ENCODE assay signal across 27 cellular contexts in genomic region chr2:163246111-163246510, GRCh38.
"Had no signal": no experiment of that assay in that cellular context is flagged by ENCODE, and none has a peak within 500 bp of the region (broad histone marks: within the 10 kb centered on the region; RNA-seq: fewer than 3 reads in every experiment).

No MANE protein-coding gene starts in this region.

- H3K4me3 Mint-ChIP-seq: naive thymus-derived CD4-positive, alpha-beta T cell; natural killer cell; nephron; stimulated activated memory B cell treated with anti-CD40 and anti-IgM and Interleukin-4, amounts not matched to agents 10 μg/mL and 1 μg/mL and 100 μg/mL, for 72 hours; stimulated activated naive CD8-positive, alpha-beta T cell treated with anti-CD3 and anti-CD28 coated beads, Interleukin-15, amount 100 ng/mL, for 72 hours; type B pancreatic cell had no signal

- H3K27me3 Mint-ChIP-seq: naive thymus-derived CD4-positive, alpha-beta T cell; stimulated activated memory B cell treated with anti-CD40 and anti-IgM and Interleukin-4, amounts not matched to agents 10 μg/mL and 1 μg/mL and 100 μg/mL, for 72 hours; stimulated activated naive CD8-positive, alpha-beta T cell treated with anti-CD3 and anti-CD28 coated beads, Interleukin-15, amount 100 ng/mL, for 72 hours had no signal

- DNase-seq: naive thymus-derived CD4-positive, alpha-beta T cell; natural killer cell; occipital lobe; ovary; right lobe of liver; sigmoid colon; small intestine; stimulated activated CD4-positive, alpha-beta T cell treated with anti-CD3 and anti-CD28 coated beads, Interleukin-15, amount 100 ng/mL, for 24 hours; stimulated activated CD4-positive, alpha-beta T cell treated with anti-CD3 and anti-CD28 coated beads, Interleukin-2, amount 100 ng/mL, for 24 hours; stimulated activated CD4-positive, alpha-beta T cell treated with anti-CD3 and anti-CD28 coated beads, Interleukin-2, amount 100 ng/mL, for 48 hours; stimulated activated CD4-positive, alpha-beta T cell treated with anti-CD3 and anti-CD28 coated beads, Interleukin-4, amount 100 ng/mL, for 24 hours; stimulated activated naive CD4-positive, alpha-beta T cell; stimulated activated naive CD8-positive, alpha-beta T cell treated with anti-CD3 and anti-CD28 coated beads, Interleukin-15, amount 100 ng/mL, for 72 hours; stimulated activated naive CD8-positive, alpha-beta T cell treated with anti-CD3 and anti-CD28 coated beads, Interleukin-15, Interleukin-2, amounts not matched to agents 100 U/mL and 50 U/mL, for 24 hours; substantia nigra; testis; tibial artery; transverse colon; upper lobe of right lung; uterus had no signal

- H2AFZ ChIP-seq: parathyroid adenoma had no signal

- H3K27ac Mint-ChIP-seq: naive thymus-derived CD4-positive, alpha-beta T cell; natural killer cell; nephron; stimulated activated memory B cell treated with anti-CD40 and anti-IgM and Interleukin-4, amounts not matched to agents 10 μg/mL and 1 μg/mL and 100 μg/mL, for 72 hours; stimulated activated naive CD8-positive, alpha-beta T cell treated with anti-CD3 and anti-CD28 coated beads, Interleukin-15, amount 100 ng/mL, for 72 hours; type B pancreatic cell had no signal

- H3K27ac ChIP-seq: ovary, parathyroid adenoma, prostate gland, right lobe of liver, sigmoid colon, suprapubic skin, testis, tibial artery, transverse colon, upper lobe of right lung, uterus had no signal

- H3K9me3 Mint-ChIP-seq: stimulated activated memory B cell treated with anti-CD40 and anti-IgM and Interleukin-4, amounts not matched to agents 10 μg/mL and 1 μg/mL and 100 μg/mL, for 72 hours; type B pancreatic cell had no signal

- H3K36me3 Mint-ChIP-seq: naive thymus-derived CD4-positive, alpha-beta T cell; natural killer cell; stimulated activated memory B cell treated with anti-CD40 and anti-IgM and Interleukin-4, amounts not matched to agents 10 μg/mL and 1 μg/mL and 100 μg/mL, for 72 hours; type B pancreatic cell had no signal

- H3K36me3 ChIP-seq: ovary, prostate gland, right lobe of liver, sigmoid colon, suprapubic skin, tibial artery, transverse colon, upper lobe of right lung, uterus had no signal

- ATAC-seq: naive thymus-derived CD4-positive, alpha-beta T cell; natural killer cell; right cardiac atrium; right lobe of liver; stimulated activated memory B cell treated with anti-CD40 and anti-IgM and Interleukin-4, amounts not matched to agents 10 μg/mL and 1 μg/mL and 100 μg/mL, for 72 hours; stimulated activated naive CD8-positive, alpha-beta T cell treated with anti-CD3 and anti-CD28 coated beads, Interleukin-15, amount 100 ng/mL, for 72 hours; stimulated activated naive CD8-positive, alpha-beta T cell treated with anti-CD3 and anti-CD28 coated beads, Interleukin-15, Interleukin-2, amounts not matched to agents 100 U/mL and 50 U/mL, for 24 hours; upper lobe of right lung had no signal

- H3K79me2 ChIP-seq: parathyroid adenoma had no signal

- H3K4me1 Mint-ChIP-seq: naive thymus-derived CD4-positive, alpha-beta T cell; natural killer cell; nephron; stimulated activated memory B cell treated with anti-CD40 and anti-IgM and Interleukin-4, amounts not matched to agents 10 μg/mL and 1 μg/mL and 100 μg/mL, for 72 hours; stimulated activated naive CD8-positive, alpha-beta T cell treated with anti-CD3 and anti-CD28 coated beads, Interleukin-15, amount 100 ng/mL, for 72 hours had no signal

- H3K4me3 ChIP-seq: ovary, prostate gland, right lobe of liver, sigmoid colon, suprapubic skin, testis, tibial artery, transverse colon, upper lobe of right lung, uterus had no signal

- H3K9ac ChIP-seq: parathyroid adenoma had no signal

- H3K27me3 ChIP-seq: ovary, right lobe of liver, sigmoid colon, suprapubic skin, testis, tibial artery, transverse colon, upper lobe of right lung, uterus had no signal

- H3K4me1 ChIP-seq: parathyroid adenoma, prostate gland, right lobe of liver, sigmoid colon, suprapubic skin, testis, tibial artery, transverse colon, upper lobe of right lung, uterus had no signal

- H3K9me3 ChIP-seq: ovary, prostate gland, right lobe of liver, sigmoid colon, testis, tibial artery, transverse colon, upper lobe of right lung, uterus had no signal
